In the genomic region with DNA sequence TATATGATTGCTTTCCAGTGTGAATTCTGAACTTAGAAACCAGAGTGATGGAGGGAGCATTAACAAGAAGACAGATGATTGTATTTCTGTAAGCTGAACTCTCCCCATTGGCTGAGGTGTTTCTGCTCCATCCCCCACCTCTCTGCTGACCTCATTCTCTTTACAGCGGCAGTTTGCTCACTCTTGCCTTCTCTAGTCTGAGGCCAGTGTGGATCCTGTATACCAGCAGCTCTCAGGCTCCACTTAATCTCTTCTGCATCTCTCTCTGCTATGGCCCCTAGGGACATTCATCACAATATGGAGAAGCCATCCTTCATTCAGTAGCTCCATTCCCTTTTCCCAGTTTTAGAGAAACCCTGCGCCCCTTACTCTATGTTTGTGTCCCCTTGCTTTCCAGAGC, we compare ENCODE assay signal across 18 cellular contexts.
DNase-seq lines count a peak whose midpoint lies in the region; ATAC-seq, FAIRE-seq and TF ChIP-seq lines count a peak whose summit lies in the region.
"Had no signal": no experiment of that assay in that cellular context is flagged by ENCODE, and none has a peak within 500 bp of the region (broad histone marks: within the 10 kb centered on the region; RNA-seq: fewer than 3 reads in every experiment).

No MANE protein-coding gene starts in this region.

- H3K14ac ChIP-seq in H1 (ENCODE audit: insufficient read length) (no peak overlapping the region), neuronal stem cell (ENCODE audit: low read length) (no peak overlapping the region)

- H3K36me3 ChIP-seq in H1 (ENCODE audit: control insufficient read depth in 2 of 4, insufficient read depth in 4 of 4, low read length in 3 of 4), result no peaks in the 10 kb centered on the region
- no peaks in the 10 kb centered on the region for H3K36me3 ChIP-seq in neuronal stem cell (replicated peaks in 1 of 2; ENCODE audit: control insufficient read depth in 2 of 2, insufficient read depth in 2 of 2, low read length in 2 of 2)
- H3K36me3 ChIP-seq: SJSA1 had no signal

- H2BK15ac ChIP-seq in H1 (ENCODE audit: low read length) (no peak overlapping the region), neuronal stem cell (ENCODE audit: low read length) (no peak overlapping the region)

- no peak overlapping the region; a peak in 1 of 4 replicates for H3K4me2 ChIP-seq in H1 (ENCODE audit: insufficient read depth in 1 of 2, low read depth in 2 of 2, low read length in 2 of 2)
- H3K4me2 ChIP-seq in neuronal stem cell (ENCODE audit: insufficient read depth, low read length, poor library complexity, severe bottlenecking), result no peak overlapping the region
- H3K4me2 ChIP-seq: PC-9 had no signal

- H2BK5ac ChIP-seq in H1 (ENCODE audit: low read depth, low read length) (no peak overlapping the region), neuronal stem cell (ENCODE audit: low read length) (no peak overlapping the region)

- H2BK120ac ChIP-seq in H1 (replicated peaks; ENCODE audit: low read depth, low read length) (no peak overlapping the region), neuronal stem cell (ENCODE audit: low read depth, low read length) (no peak overlapping the region)

- no peak for TF ChIP-seq POLR2A in H1 (IDR thresholded peaks at IDR 0.05; ENCODE audit: control extremely low read depth in 1 of 2, low read depth in 2 of 2, low read length in 2 of 2)

- CTCF ChIA-PET in H1 (lab: Charles Lee; ENCODE audit: partially characterized antibody), result interaction anchor here (1.0 to 3.2 kb wide), 6 partner anchors 9 to 391 kb away, joined by 3 to 24 read pairs (median 4); no protein-coding TSS in a partner anchor

- no peak overlapping the region for H2BK20ac ChIP-seq in H1 (ENCODE audit: low read length)

- H3K23ac ChIP-seq in H1 (ENCODE audit: insufficient read length) (no peak overlapping the region), neuronal stem cell (ENCODE audit: low read depth, low read length, poor library complexity) (no peak overlapping the region)

- TF ChIP-seq EP300 in H1 (IDR thresholded peaks at IDR 0.05; ENCODE audit: borderline replicate concordance in 1 of 2, low read depth in 2 of 2, low read length in 2 of 2), result no peak

- no peaks in the 10 kb centered on the region for H3K79me2 ChIP-seq in H1 (ENCODE audit: control insufficient read depth in 1 of 2, insufficient read depth in 2 of 2, low read length in 2 of 2)

- H3K9me3 ChIP-seq in H1 (ENCODE audit: insufficient read depth in 2 of 2, low read depth in 1 of 2, low read length in 1 of 2) (no peaks in the 10 kb centered on the region), neuronal stem cell (replicated peaks in 1 of 2; ENCODE audit: control insufficient read depth in 2 of 2, insufficient read depth in 1 of 2, low read depth in 1 of 2, low read length in 2 of 2) (peaks cover 0 to 7% of the 10 kb centered on the region in 2 donors)

- H3K4me1 ChIP-seq in H1 (replicated peaks in 1 of 4; ENCODE audit: control insufficient read depth in 3 of 4, insufficient read depth in 4 of 4, low read length in 3 of 4) (no peaks in the 10 kb centered on the region; a peak in 2 of 7 replicates), neuronal stem cell (ENCODE audit: control insufficient read depth in 2 of 2, insufficient read depth in 1 of 2, low read depth in 1 of 2, low read length in 2 of 2) (peaks cover 0 to 3% of the 10 kb centered on the region in 2 donors)
- H3K4me1 ChIP-seq: SJSA1 had no signal

- H3K79me1 ChIP-seq in H1 (ENCODE audit: low read depth, low read length) (no peaks in the 10 kb centered on the region), neuronal stem cell (ENCODE audit: low read depth, low read length) (no peaks in the 10 kb centered on the region)

- no peak overlapping the region for H3K18ac ChIP-seq in H1 (ENCODE audit: extremely low read depth, low read length)
- H3K18ac ChIP-seq in neuronal stem cell (ENCODE audit: low read length), result no peak overlapping the region

- H3K4me3 ChIP-seq in H1 (ENCODE audit: extremely low read depth in 1 of 4, insufficient read depth in 2 of 4, low read depth in 3 of 4, low read length in 4 of 4) (no peak overlapping the region), neuronal stem cell (ENCODE audit: low read length in 2 of 2) (no peak overlapping the region)
- H3K4me3 ChIP-seq: PC-9, SJSA1 had no signal

- H2BK12ac ChIP-seq in H1 (ENCODE audit: low read depth, low read length) (no peak overlapping the region), neuronal stem cell (ENCODE audit: low read length) (no peak overlapping the region)

- 68% methylated on average over 2 of the region's 2 CpGs; no CpG with 5 or more reads in 1 of the 2 experiments for WGBS in H1 (ENCODE audit: extremely low coverage in 1 of 2, insufficient coverage in 1 of 2, insufficient read length in 1 of 2, insufficient replicate concordance in 2 of 2, low coverage in 1 of 2, low lambda C conversion rate in 2 of 2, missing lambda C conversion rate in 1 of 2), 2 experiments
- WGBS in neuronal stem cell (ENCODE audit: extremely low coverage in 2 of 2, insufficient read length in 2 of 2, insufficient replicate concordance in 1 of 2), 2 donors, result no CpG with 5 or more reads among the region's 2 CpGs

- H4K20me1 ChIP-seq in H1 (replicated peaks in 1 of 2; ENCODE audit: control insufficient read depth in 1 of 2, insufficient read depth in 2 of 2, low read length in 2 of 2), result no peaks in the 10 kb centered on the region

- no peak overlapping the region for H2AK5ac ChIP-seq in H1 (ENCODE audit: low read depth, low read length)
- H2AK5ac ChIP-seq in neuronal stem cell (ENCODE audit: low read depth, low read length), result no peak overlapping the region

- no peak for TF ChIP-seq CTCF in H1 (IDR thresholded peaks at IDR 0.05; ENCODE audit: control extremely low read depth in 1 of 3, insufficient read depth in 1 of 3, low read depth in 1 of 3, low read length in 3 of 3)

- H3K56ac ChIP-seq in H1 (replicated peaks; ENCODE audit: insufficient read length, low read depth, low read length), result no peak overlapping the region

- H3K27me3 ChIP-seq in H1 (replicated peaks in 1 of 4; ENCODE audit: control insufficient read depth in 3 of 4, extremely low read depth in 1 of 4, insufficient read depth in 3 of 4, low read length in 3 of 4), result 0 out of 7 replicates have a peak, but pooled peaks cover 0 to 2% (median 0%) of the 10 kb centered on the region in 4 experiments
- no peaks in the 10 kb centered on the region for H3K27me3 ChIP-seq in neuronal stem cell (ENCODE audit: control insufficient read depth in 3 of 3, insufficient read depth in 3 of 3, low read depth in 1 of 3, low read length in 3 of 3)
- H3K27me3 ChIP-seq: SJSA1 had no signal

- H4K5ac ChIP-seq in H1 (ENCODE audit: insufficient read length, low read depth, low read length), result no peak overlapping the region

- H3K4ac ChIP-seq in H1 (replicated peaks; ENCODE audit: insufficient read length, low read depth, low read length) (no peak overlapping the region), neuronal stem cell (ENCODE audit: low read length) (no peak overlapping the region)

- FAIRE-seq in H1 (lab: Jason Lieb, UNC), result no peak

- H3K23me2 ChIP-seq in H1 (ENCODE audit: low read depth, low read length), result no peaks in the 10 kb centered on the region

- POLR2A ChIA-PET in H1 (lab: Charles Lee; ENCODE audit: partially characterized antibody), result interaction anchor here (1.4 kb wide), 1 partner anchor 9 kb away, joined by 6 read pairs; no protein-coding TSS in a partner anchor

- TF ChIP-seq RAD21 in H1 (IDR thresholded peaks at IDR 0.05 in 1 of 2, conservative IDR thresholded peaks at IDR 0.05 in 1 of 2; ENCODE audit: low read depth in 2 of 2, low read length in 2 of 2), result no peak

- DNase-seq in DMS 273 (lab: John Stamatoyannopoulos, UW; ENCODE audit: unreplicated experiment) (peak; percentile 5), DMS 273 treated with DMSO at 0.1 percent for 48 hours (lab: John Stamatoyannopoulos, UW) (no peak), NCI-H82 (lab: John Stamatoyannopoulos, UW) (peak; percentile 82), H1 (ENCODE audit: low read depth in 1 of 2, low spot score in 2 of 2) (no peak), neuronal stem cell (ENCODE audit: low spot score) (no peak)
- DNase-seq in stimulated activated CD4-positive, alpha-beta T cell treated with anti-CD3 and anti-CD28 coated beads, Interleukin-2, amount 100 ng/mL, for 24 hours, result no peak
- DNase-seq: Calu3; CD4-positive, alpha-beta T cell; DMS79 treated with DMSO at 0.1 percent for 48 hours; KG1; NCI-H1417 treated with DMSO at 0.1 percent for 48 hours; NCI-H1930; NCI-H526 treated with DMSO at 0.1 percent for 48 hours; PC-9 had no signal

- H4K8ac ChIP-seq in H1 (ENCODE audit: extremely low read depth, insufficient read depth, low read length), result no peak overlapping the region
- no peak overlapping the region for H4K8ac ChIP-seq in neuronal stem cell (ENCODE audit: low read depth, low read length)

- H3K27ac ChIP-seq in H1 (ENCODE audit: low read depth, low read length) (no peak overlapping the region), neuronal stem cell (replicated peaks; ENCODE audit: low read length) (no peak overlapping the region)
- H3K27ac ChIP-seq: 22Rv1, PC-9, SJSA1 had no signal

- H3K9ac ChIP-seq in H1 (replicated peaks in 1 of 4; ENCODE audit: extremely low read depth in 1 of 4, low read depth in 3 of 4, low read length in 3 of 4), result no peak overlapping the region
- no peak overlapping the region for H3K9ac ChIP-seq in neuronal stem cell (ENCODE audit: low read depth, low read length, poor library complexity)

- H2AFZ ChIP-seq in H1 (ENCODE audit: low read length), result peak overlapping the region; percentile 93
- peak overlapping the region; percentile 54 for H2AFZ ChIP-seq in neuronal stem cell (ENCODE audit: low read length)
- H2AFZ ChIP-seq: PC-9 had no signal

- no peak overlapping the region for H4K91ac ChIP-seq in H1 (replicated peaks; ENCODE audit: insufficient read length, low read length)
- H4K91ac ChIP-seq in neuronal stem cell (ENCODE audit: low read depth, low read length, poor library complexity), result no peak overlapping the region

- no peak for ATAC-seq in HG03196 (IDR thresholded peaks at IDR 0.05; ENCODE audit: unreplicated experiment)
- no peak for ATAC-seq in HG03108 (IDR thresholded peaks at IDR 0.05; ENCODE audit: unreplicated experiment)

TF ChIP-seq in H1, 55 proteins besides CTCF, POLR2A, EP300 and RAD21:
- 0 out of 2 replicates have a peak, but pooled peaks have one; percentile 37 for TF ChIP-seq JUND (IDR thresholded peaks at IDR 0.05; ENCODE audit: low read length)
- TF ChIP-seq MAFK (IDR thresholded peaks at IDR 0.05; ENCODE audit: low read depth, low read length), result no peak
- TF ChIP-seq, protein P1, sequence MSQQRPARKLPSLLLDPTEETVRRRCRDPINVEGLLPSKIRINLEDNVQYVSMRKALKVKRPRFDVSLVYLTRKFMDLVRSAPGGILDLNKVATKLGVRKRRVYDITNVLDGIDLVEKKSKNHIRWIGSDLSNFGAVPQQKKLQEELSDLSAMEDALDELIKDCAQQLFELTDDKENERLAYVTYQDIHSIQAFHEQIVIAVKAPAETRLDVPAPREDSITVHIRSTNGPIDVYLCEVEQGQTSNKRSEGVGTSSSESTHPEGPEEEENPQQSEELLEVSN (IDR thresholded peaks at IDR 0.05), result no peak
- TF ChIP-seq CTBP2 (IDR thresholded peaks at IDR 0.05; ENCODE audit: borderline replicate concordance, insufficient read depth, insufficient read length, low read length), result no peak
- TF ChIP-seq SUZ12 (IDR thresholded peaks at IDR 0.05; ENCODE audit: low read length), result no peak
- no peak for TF ChIP-seq CBX8 (IDR thresholded peaks at IDR 0.05; ENCODE audit: borderline replicate concordance, low read depth, low read length)

Comparison
In these comparisons a context has a peak if more than half of its experiments do, and no peak if none do; other contexts are left out.
1. DNase-seq: peak in DMS 273 (single experiment) and NCI-H82 (single experiment); none in DMS 273 treated with DMSO at 0.1 percent for 48 hours (single experiment), H1 (0 of 2), neuronal stem cell (single experiment) and stimulated activated CD4-positive, alpha-beta T cell treated with anti-CD3 and anti-CD28 coated beads, Interleukin-2, amount 100 ng/mL, for 24 hours (0 of 2).